Comparison of ENCODE assay signal across 24 cellular contexts in the genomic region with DNA sequence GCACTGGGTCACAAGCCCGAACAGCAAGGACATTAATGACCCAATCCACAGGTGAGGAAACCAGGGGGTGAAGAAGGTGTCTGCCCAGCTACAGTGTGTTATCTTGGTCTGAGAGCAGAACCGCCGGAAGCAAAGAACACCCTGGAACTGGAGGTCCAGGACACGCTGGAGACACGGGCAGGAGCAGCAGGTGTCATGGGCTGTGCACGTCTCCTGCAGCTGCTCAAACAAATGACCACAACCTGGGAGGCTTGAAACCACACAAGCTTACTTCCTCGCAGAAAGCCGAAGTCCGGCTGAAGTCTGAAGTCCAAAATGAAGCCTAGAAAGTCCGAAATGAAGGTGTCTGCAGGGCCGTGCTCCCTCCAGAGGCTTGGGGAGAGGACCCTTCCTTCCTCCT.
"Had no signal": no experiment of that assay in that cellular context is flagged by ENCODE, and none has a peak within 500 bp of the region (broad histone marks: within the 10 kb centered on the region; RNA-seq: fewer than 3 reads in every experiment).

No MANE protein-coding gene starts in this region.

- H3K4me1 ChIP-seq: ascending aorta, colonic mucosa, gastrocnemius medialis, uterus had no signal

- H3K27me3 ChIP-seq: ascending aorta, cardiac muscle cell, colonic mucosa, neural progenitor cell, uterus had no signal

- ATAC-seq: activated CD4-positive, alpha-beta T cell treated with anti-CD3 and anti-CD28 coated beads for 36 hours; gastrocnemius medialis; left cardiac atrium; left ventricle myocardium superior; right cardiac atrium had no signal

- H3K36me3 ChIP-seq: ascending aorta, cardiac muscle cell, colonic mucosa, gastrocnemius medialis, neural progenitor cell, thoracic aorta, uterus had no signal

- H3K4me2 ChIP-seq: hepatocyte, neural progenitor cell had no signal

- H3K79me2 ChIP-seq: hepatocyte had no signal

- H3K9ac ChIP-seq: neural progenitor cell had no signal

- DNase-seq: activated CD4-positive, alpha-beta T cell treated with anti-CD3 and anti-CD28 coated beads for 36 hours; activated CD4-positive, alpha-beta T cell treated with anti-CD3 and anti-CD28 coated beads, Interleukin-2, amount 50 U/mL, for 4 hours; activated CD4-positive, CD25-positive, alpha-beta regulatory T cell; activated CD8-positive, alpha-beta memory T cell treated with anti-CD3 and anti-CD28 coated beads for 24 hours; activated effector memory CD4-positive, alpha-beta T cell treated with Interleukin-2 at 50 U/mL for 16 hours; activated naive CD4-positive, alpha-beta T cell treated with Interleukin-2 at 50 U/mL for 16 hours; activated naive CD8-positive, alpha-beta T cell treated with anti-CD3 and anti-CD28 coated beads, Interleukin-2, amount 10 ng/mL, durations not matched to agents 7 days and 5 days; cerebellar nuclear complex; colonic mucosa; effector CD8-positive, alpha-beta T cell; gastrocnemius medialis; islet precursor cell; left cardiac atrium; left ventricle myocardium superior; naive B cell; right cardiac atrium; stimulated activated CD4-positive, alpha-beta T cell treated with anti-CD3 and anti-CD28 coated beads, Interleukin-2, amount 100 ng/mL, for 48 hours; trophoblast cell; uterus had no signal

- H3K9me3 ChIP-seq: ascending aorta, colonic mucosa, gastrocnemius medialis, thoracic aorta, uterus had no signal

- H3K4me3 ChIP-seq: ascending aorta, cardiac muscle cell, colonic mucosa, gastrocnemius medialis, hepatocyte, neural progenitor cell, thoracic aorta, uterus had no signal

- H2AFZ ChIP-seq: hepatocyte, neural progenitor cell had no signal

- H3K27ac ChIP-seq: ascending aorta, cardiac muscle cell, colonic mucosa, gastrocnemius medialis, hepatocyte, neural progenitor cell, thoracic aorta, uterus had no signal
